8 cellular contexts compared by ENCODE assay signal in genomic region chr5:157858527-157859226, GRCh38. TPM values are rescaled to one million over a fixed set of nuclear protein-coding genes. Genes with fewer than 3 reads are reported as not detected.
A peak's percentile ranks its signal among the peaks of the same experiment; 100 is the strongest.
DNase-seq lines count a peak whose midpoint lies in the region; ATAC-seq and TF ChIP-seq lines count a peak whose summit lies in the region.

CLINT1 (minus strand) TSS chr5:157859145; CDS start chr5:157858970, 175 bp downstream.

- no peaks in the 10 kb centered on the region for H3K4me1 ChIP-seq in BE2C
- H3K4me1 ChIP-seq in left lung, result peaks cover 17 to 49% of the 10 kb centered on the region in 2 donors

- TF ChIP-seq CTCF in BE2C (IDR thresholded peaks at IDR 0.05; ENCODE audit: low read depth, low read length), result no peak
- TF ChIP-seq CTCF in left lung (IDR thresholded peaks at IDR 0.05), result no peak

- ATAC-seq in HG03469 (IDR thresholded peaks at IDR 0.05; ENCODE audit: unreplicated experiment), result peak; percentile 44
- ATAC-seq in left lung, result peak; percentile 95

- intact Hi-C loops in left lung (cut with DNase I), result no loop called here

- peak within 1 kb of the TSS; percentile 87 to 95 for H3K27ac ChIP-seq in left lung

- H3K9me3 ChIP-seq in BE2C, result no peaks in the 10 kb centered on the region
- H3K9me3 ChIP-seq in left lung, result no peaks in the 10 kb centered on the region

- H3K27me3 ChIP-seq in BE2C (no peaks in the 10 kb centered on the region), left lung (no peaks in the 10 kb centered on the region)

- H3K36me3 ChIP-seq in BE2C (peaks cover 7% of the 10 kb centered on the region), left lung (no peaks in the 10 kb centered on the region)

- H3K4me3 ChIP-seq in BE2C (ENCODE audit: low read depth, low read length), result peak within 1 kb of the TSS; percentile 88
- H3K4me3 ChIP-seq in left lung, result peak within 1 kb of the TSS; percentile 96 to 97

- DNase-seq in BE2C, result peak; percentile 95
- DNase-seq in GM19240 (ENCODE audit: insufficient read length, low spot score), result peak; percentile 64
- DNase-seq in NCI-H748 treated with DMSO at 0.1 percent for 48 hours (lab: John Stamatoyannopoulos, UW), result peak; percentile 49
- DNase-seq in activated CD4-positive, alpha-beta T cell treated with anti-CD3 and anti-CD28 coated beads, Interleukin-2, amount 50 U/mL, for 48 hours, result peak; percentile 88 to 92
- DNase-seq in dermis blood vessel endothelial cell, result peak; percentile 92
- DNase-seq in left lung, result peak; percentile 94 to 99
- DNase-seq in stimulated activated CD4-positive, alpha-beta T cell treated with anti-CD3 and anti-CD28 coated beads, Interleukin-2, amount 100 ng/mL, for 48 hours, result peak; percentile 85 to 86

RNA-seq across cellular contexts. Expression of gene CLINT1, which starts in this region (rescaled TPM):
- 106 TPM for polyA plus RNA-seq in BE2C (2012; ENCODE audit: insufficient read depth, insufficient read length, low read depth)
- total RNA-seq in dermis blood vessel endothelial cell, result 92.4 and 131 TPM in 2 replicates
- total RNA-seq in left lung, result 10 to 100 TPM; 68.0 to 76.8 TPM

Comparison
In these comparisons a context has a peak if more than half of its experiments do, and no peak if none do; other contexts are left out.
1. Peak in every context shown above with its lines: DNase-seq, ATAC-seq, H3K4me3 ChIP-seq and H3K27ac ChIP-seq.